ENCODE assay signal across 29 cellular contexts in genomic region chr17:66990047-66990446, GRCh38. TPM values are rescaled to one million over a fixed set of nuclear protein-coding genes. Genes with fewer than 3 reads are reported as not detected.
"Had no signal": no experiment of that assay in that cellular context is flagged by ENCODE, and none has a peak within 500 bp of the region (broad histone marks: within the 10 kb centered on the region; RNA-seq: fewer than 3 reads in every experiment).

No MANE protein-coding gene starts in this region.

- DNase-seq: activated CD4-positive, alpha-beta memory T cell treated with anti-CD3 and anti-CD28 coated beads, Interleukin-2, amount 10 ng/mL, durations not matched to agents 7 days and 5 days; activated CD4-positive, alpha-beta T cell treated with anti-CD3 and anti-CD28 coated beads for 1 hour; activated CD4-positive, alpha-beta T cell treated with anti-CD3 and anti-CD28 coated beads for 48 hours; activated CD4-positive, CD25-positive, alpha-beta regulatory T cell; activated CD8-positive, alpha-beta memory T cell treated with anti-CD3 and anti-CD28 coated beads for 24 hours; activated CD8-positive, alpha-beta memory T cell treated with anti-CD3 and anti-CD28 coated beads, Interleukin-2, amount 10 ng/mL, durations not matched to agents 7 days and 5 days; activated CD8-positive, alpha-beta memory T cell treated with anti-CD3 and anti-CD28 coated beads, Interleukin-2, amount 50 U/mL, for 48 hours; activated effector memory CD4-positive, alpha-beta T cell treated with Interleukin-2 at 50 U/mL for 16 hours; activated naive CD4-positive, alpha-beta T cell treated with anti-CD3 and anti-CD28 coated beads, Interleukin-2, amount 10 ng/mL, durations not matched to agents 7 days and 5 days; activated naive CD8-positive, alpha-beta T cell treated with anti-CD3 and anti-CD28 coated beads, Interleukin-2, amount 50 U/mL, for 24 hours; activated T-cell treated with anti-CD3 and anti-CD28 coated beads, Interleukin-2, amount 50 U/mL, for 48 hours; Kasumi-1; KG1; MM.1S; MV-4-11; NCI-H1092; NCI-H1436 treated with DMSO at 0.1 percent for 48 hours; NCI-H187; NCI-H2029 treated with DMSO at 0.1 percent for 48 hours; NCI-H345; NCI-H524 treated with DMSO at 0.1 percent for 48 hours; NK-92 treated with Interleukin-12 subunit alpha and Interleukin-12 subunit beta, amount 100 ng/mL, for 24 hours; PC-9; Right ventricle myocardium superior; T1000 had no signal

- ATAC-seq: activated CD8-positive, alpha-beta memory T cell treated with anti-CD3 and anti-CD28 coated beads, Interleukin-2, amount 10 ng/mL, durations not matched to agents 7 days and 5 days; activated naive CD8-positive, alpha-beta T cell treated with anti-CD3 and anti-CD28 coated beads, Interleukin-2, amount 50 U/mL, for 24 hours had no signal

RNA-seq across cellular contexts. Expression of gene CACNG4, which starts 25.5 kb away (rescaled TPM):
- total RNA-seq: activated CD4-positive, alpha-beta memory T cell treated with anti-CD3 and anti-CD28 coated beads, Interleukin-2, amount 10 ng/mL, durations not matched to agents 7 days and 5 days; activated CD8-positive, alpha-beta memory T cell treated with anti-CD3 and anti-CD28 coated beads, Interleukin-2, amount 10 ng/mL, durations not matched to agents 7 days and 5 days; Right ventricle myocardium superior; T-helper 1 cell treated with Interleukin-12 subunit alpha and Interleukin-12 subunit beta and Interleukin-4 antibody, amounts not matched to agents 30 ng/mL and 1 ng/mL, for 36 hours; T-helper 2 cell treated with Interferon-gamma antibody and Interleukin-4, amounts not matched to agents 100 ng/mL and 5 ng/mL, for 36 hours had no signal

RNA-seq across cellular contexts. Expression of gene CACNG1, which starts 54.3 kb away (rescaled TPM):
- total RNA-seq: activated CD4-positive, alpha-beta memory T cell treated with anti-CD3 and anti-CD28 coated beads, Interleukin-2, amount 10 ng/mL, durations not matched to agents 7 days and 5 days; activated CD8-positive, alpha-beta memory T cell treated with anti-CD3 and anti-CD28 coated beads, Interleukin-2, amount 10 ng/mL, durations not matched to agents 7 days and 5 days; cardiac muscle cell; NCI-H460; PC-9; Right ventricle myocardium superior; T-helper 1 cell treated with Interleukin-12 subunit alpha and Interleukin-12 subunit beta and Interleukin-4 antibody, amounts not matched to agents 30 ng/mL and 1 ng/mL, for 36 hours; T-helper 2 cell treated with Interferon-gamma antibody and Interleukin-4, amounts not matched to agents 100 ng/mL and 5 ng/mL, for 36 hours had no signal
